In the genomic region with DNA sequence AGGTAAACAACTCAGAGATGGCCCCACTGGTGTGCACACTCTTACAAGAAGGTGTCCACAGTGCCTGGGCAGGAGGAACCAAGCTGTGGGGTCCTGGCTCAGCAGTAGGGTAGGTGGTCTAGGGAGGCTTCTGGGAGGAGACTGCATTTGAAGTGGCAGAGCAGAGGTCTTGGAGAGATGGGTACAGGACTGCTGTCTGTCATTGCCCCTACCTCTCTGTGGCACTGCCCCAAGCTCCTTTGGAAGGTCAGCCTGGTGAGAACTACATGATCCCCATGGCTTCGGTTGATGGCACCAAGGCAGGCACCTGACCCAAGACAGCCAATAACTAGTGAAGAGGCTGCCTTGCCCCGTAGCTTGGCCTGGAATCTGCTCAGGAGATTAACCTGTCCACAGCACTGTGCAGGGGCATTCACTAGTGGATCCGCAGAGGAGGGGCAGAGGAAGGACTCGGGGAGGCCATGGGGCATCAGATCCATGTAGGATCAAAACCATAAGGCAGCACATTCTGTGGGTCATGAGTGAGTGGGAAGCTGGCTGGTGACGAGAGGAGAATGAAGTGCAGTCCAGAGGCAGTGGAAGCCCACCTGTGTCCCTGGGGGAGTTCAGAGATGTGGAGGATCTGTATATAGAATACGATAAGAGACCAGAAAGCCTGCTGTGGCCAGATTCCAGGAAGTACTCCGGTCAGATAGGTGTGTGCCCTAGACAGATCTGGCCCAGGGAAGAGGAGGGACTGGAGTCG, we compare ENCODE assay signal across 15 cellular contexts.
DNase-seq lines count a peak whose midpoint lies in the region; ATAC-seq and TF ChIP-seq lines count a peak whose summit lies in the region.
"Had no signal": no experiment of that assay in that cellular context is flagged by ENCODE, and none has a peak within 500 bp of the region (broad histone marks: within the 10 kb centered on the region; RNA-seq: fewer than 3 reads in every experiment).

No MANE protein-coding gene starts in this region.

- H3K36me3 ChIP-seq in Loucy (ENCODE audit: insufficient read depth, low read length), result no peaks in the 10 kb centered on the region
- no peaks in the 10 kb centered on the region for H3K36me3 ChIP-seq in GM23248 (ENCODE audit: low read depth)
- H3K36me3 ChIP-seq: thoracic aorta had no signal

- H3K79me2 ChIP-seq in Loucy (ENCODE audit: insufficient read depth, low read length) (no peaks in the 10 kb centered on the region), GM23248 (ENCODE audit: insufficient read depth) (no peaks in the 10 kb centered on the region)

- peak overlapping the region; percentile 71 for H3K27ac ChIP-seq in C4-2B
- H3K27ac ChIP-seq in GM23248, result no peak overlapping the region
- H3K27ac ChIP-seq: psoas muscle, thoracic aorta had no signal

- H3K9me3 ChIP-seq in Loucy (ENCODE audit: insufficient read depth, low read depth, low read length) (no peaks in the 10 kb centered on the region), GM23248 (ENCODE audit: low read depth) (no peaks in the 10 kb centered on the region)
- H3K9me3 ChIP-seq: Caco-2, psoas muscle, thoracic aorta had no signal

- H3K4me3 ChIP-seq in Loucy (ENCODE audit: low read length, poor library complexity, severe bottlenecking) (no peak overlapping the region), GM23248 (no peak overlapping the region)
- H3K4me3 ChIP-seq: psoas muscle, thoracic aorta had no signal

- H3K4me1 ChIP-seq in Loucy (ENCODE audit: insufficient read depth, low read length, poor library complexity, severe bottlenecking), result peaks cover 10% of the 10 kb centered on the region
- no peaks in the 10 kb centered on the region for H3K4me1 ChIP-seq in GM23248 (ENCODE audit: insufficient read depth)
- H3K4me1 ChIP-seq: psoas muscle had no signal

- intact Hi-C loops in posterior vena cava (cut with DNase I), result no loop called here

- H3K4me2 ChIP-seq in Loucy (ENCODE audit: low read depth, low read length, poor library complexity, severe bottlenecking) (peak overlapping the region; percentile 25), GM23248 (ENCODE audit: unreplicated experiment) (no peak overlapping the region)

- no peak for ATAC-seq in HG02870 (IDR thresholded peaks at IDR 0.05; ENCODE audit: unreplicated experiment)
- ATAC-seq: naive thymus-derived CD8-positive, alpha-beta T cell had no signal

- peak; percentile 41 for DNase-seq in islet precursor cell
- DNase-seq in posterior vena cava (ENCODE audit: low spot score), result peak; percentile 37
- no peak for DNase-seq in GM23248
- DNase-seq in DMS79 (lab: John Stamatoyannopoulos, UW), result no peak
- DNase-seq: activated CD4-positive, alpha-beta T cell treated with anti-CD3 and anti-CD28 coated beads for 1 hour; Caco-2; naive thymus-derived CD8-positive, alpha-beta T cell; NCI-H1092; NCI-H345; psoas muscle; stimulated activated CD4-positive, alpha-beta T cell treated with anti-CD3 and anti-CD28 coated beads, Interleukin-1b, Interleukin-23, amount 100 ng/mL, for 48 hours had no signal

- H3K27me3 ChIP-seq in Loucy (ENCODE audit: insufficient read depth, low read length, poor library complexity, severe bottlenecking), result no peaks in the 10 kb centered on the region
- no peaks in the 10 kb centered on the region; the same call in 1 of the 2 replicates for H3K27me3 ChIP-seq in GM23248 (replicated peaks; ENCODE audit: insufficient read depth)

- WGBS in GM23248 (ENCODE audit: low coverage in 1 of 2, low lambda C conversion rate in 2 of 2, missing lambda C conversion rate in 2 of 2), 2 experiments, result 69 to 75% methylated on average over 8 of the region's 8 CpGs

- TF ChIP-seq CTCF in C4-2B (conservative IDR thresholded peaks at IDR 0.05), result no peak
- no peak for TF ChIP-seq CTCF in Loucy (conservative IDR thresholded peaks at IDR 0.05; ENCODE audit: low read length)

- H2AFZ ChIP-seq in Loucy (ENCODE audit: low read length), result no peak overlapping the region
- no peak overlapping the region for H2AFZ ChIP-seq in GM23248

- H3F3A ChIP-seq in Loucy (ENCODE audit: low read depth) (no peaks in the 10 kb centered on the region), GM23248 (ENCODE audit: insufficient read depth) (no peaks in the 10 kb centered on the region)

- H3K9me2 ChIP-seq in Loucy (replicated peaks; ENCODE audit: low read depth, low read length), result no peaks in the 10 kb centered on the region
- H3K9me2 ChIP-seq in GM23248 (ENCODE audit: insufficient read depth), result no peaks in the 10 kb centered on the region

- H3K9ac ChIP-seq in Loucy (ENCODE audit: low read depth, low read length, poor library complexity, severe bottlenecking) (no peak overlapping the region), GM23248 (no peak overlapping the region)

- H4K20me1 ChIP-seq in Loucy (ENCODE audit: insufficient read depth, low read length, poor library complexity, severe bottlenecking) (no peaks in the 10 kb centered on the region), GM23248 (ENCODE audit: insufficient read depth) (no peaks in the 10 kb centered on the region)

- in situ Hi-C loops in GM23248 (cut with MboI), result no loop called here

Comparison
In these comparisons a context has a peak if more than half of its experiments do, and no peak if none do; other contexts are left out.
1. DNase-seq: peak in islet precursor cell (single experiment) and posterior vena cava (single experiment); none in GM23248 (single experiment) and DMS79 (single experiment).